In genomic region chr11:117819096-117820040, GRCh38 we compare ENCODE assay signal across 1 cellular context.
A peak's percentile ranks its signal among the peaks of the same experiment; 100 is the strongest.
TF ChIP-seq lines count a peak whose summit lies in the region.

No MANE protein-coding gene starts in this region.

TF ChIP-seq in K562, 482 proteins besides CTCF, POLR2A, EP300 and RAD21 (continued from another document and continues in another):
- TF ChIP-seq CTBP1 (IDR thresholded peaks at IDR 0.05; ENCODE audit: borderline replicate concordance) (0 out of 2 replicates have a peak, but pooled peaks have one; percentile 29), ZNF263 (CRISPR knock-in tag; IDR thresholded peaks at IDR 0.05; ENCODE audit: borderline replicate concordance) (no peak), THAP7 (CRISPR knock-in tag; IDR thresholded peaks at IDR 0.05) (no peak), FOSL1 (tag; conservative IDR thresholded peaks at IDR 0.05) (no peak), PATZ1 (CRISPR knock-in tag; IDR thresholded peaks at IDR 0.05; ENCODE audit: borderline replicate concordance) (no peak), GTF3C2 (IDR thresholded peaks at IDR 0.05; ENCODE audit: borderline replicate concordance, extremely low read depth, insufficient read length) (no peak), ARNT (IDR thresholded peaks at IDR 0.05) (no peak), DEAF1 (CRISPR knock-in tag; IDR thresholded peaks at IDR 0.05) (peak; percentile 72), SRSF7 (optimal IDR thresholded peaks at IDR 0.05; ENCODE audit: low read depth, low read length) (no peak), ZNF407 (IDR thresholded peaks at IDR 0.05; ENCODE audit: low read depth) (no peak), ARID2 (IDR thresholded peaks at IDR 0.05) (peak; percentile 72; the same call in 1 of the 2 replicates), JUND (IDR thresholded peaks at IDR 0.05; ENCODE audit: borderline replicate concordance, low read depth, low read length) (peak; percentile 50; the same call in 1 of the 2 replicates), JUND (tag; IDR thresholded peaks at IDR 0.05; ENCODE audit: borderline replicate concordance, low read depth, low read length) (no peak; the same call in 2 of the 3 replicates), RUNX1 (IDR thresholded peaks at IDR 0.05; ENCODE audit: low read depth) (no peak), ZNF143 (CRISPR knock-in tag; IDR thresholded peaks at IDR 0.05) (no peak), MBD1 (CRISPR knock-in tag; IDR thresholded peaks at IDR 0.05) (no peak), POLR2H (tag; IDR thresholded peaks at IDR 0.05; ENCODE audit: low read depth) (no peak), MTA1 (IDR thresholded peaks at IDR 0.05; ENCODE audit: borderline replicate concordance) (no peak), PHB2 (IDR thresholded peaks at IDR 0.05; ENCODE audit: low read depth) (no peak), ZNF780A (CRISPR knock-in tag; IDR thresholded peaks at IDR 0.05) (no peak), IRF2 (CRISPR knock-in tag; IDR thresholded peaks at IDR 0.05) (no peak), FOXA1 (IDR thresholded peaks at IDR 0.05; ENCODE audit: borderline replicate concordance) (no peak), KAT2B (IDR thresholded peaks at IDR 0.05; ENCODE audit: low read depth, low read length) (no peak), NFRKB (IDR thresholded peaks at IDR 0.05; ENCODE audit: low read depth) (no peak), THAP12 (CRISPR knock-in tag; IDR thresholded peaks at IDR 0.05) (no peak), MAZ (CRISPR knock-in tag; conservative IDR thresholded peaks at IDR 0.05 in 1 of 2, IDR thresholded peaks at IDR 0.05 in 1 of 2) (peak in 1 of 2 experiments; percentile 62; a peak in 1 of 4 replicates), KLF6 (CRISPR knock-in tag; IDR thresholded peaks at IDR 0.05; ENCODE audit: borderline replicate concordance) (no peak), RCOR1 (IDR thresholded peaks at IDR 0.05; ENCODE audit: borderline replicate concordance in 1 of 2, low read depth in 2 of 2, low read length in 2 of 2) (0 out of 4 replicates have a peak, but pooled peaks of 1 of the 2 experiments have one; percentile 32), POLR2AphosphoS2 (IDR thresholded peaks at IDR 0.05; ENCODE audit: low read length) (no peak), CBX1 (IDR thresholded peaks at IDR 0.05; ENCODE audit: low read depth) (no peak), ZNF12 (CRISPR knock-in tag; IDR thresholded peaks at IDR 0.05) (no peak), GTF2B (IDR thresholded peaks at IDR 0.05; ENCODE audit: extremely low read depth, insufficient read length) (no peak), MNT (conservative IDR thresholded peaks at IDR 0.05) (no peak), SMC3 (conservative IDR thresholded peaks at IDR 0.05; ENCODE audit: insufficient read depth, low read depth, low read length) (peak; percentile 91), ZFPM2 (CRISPR knock-in tag; IDR thresholded peaks at IDR 0.05) (no peak), FOXJ2 (tag; IDR thresholded peaks at IDR 0.05) (no peak), ZFP1 (CRISPR knock-in tag; IDR thresholded peaks at IDR 0.05) (no peak)
